ENCODE assay signal across 10 cellular contexts in the genomic region with DNA sequence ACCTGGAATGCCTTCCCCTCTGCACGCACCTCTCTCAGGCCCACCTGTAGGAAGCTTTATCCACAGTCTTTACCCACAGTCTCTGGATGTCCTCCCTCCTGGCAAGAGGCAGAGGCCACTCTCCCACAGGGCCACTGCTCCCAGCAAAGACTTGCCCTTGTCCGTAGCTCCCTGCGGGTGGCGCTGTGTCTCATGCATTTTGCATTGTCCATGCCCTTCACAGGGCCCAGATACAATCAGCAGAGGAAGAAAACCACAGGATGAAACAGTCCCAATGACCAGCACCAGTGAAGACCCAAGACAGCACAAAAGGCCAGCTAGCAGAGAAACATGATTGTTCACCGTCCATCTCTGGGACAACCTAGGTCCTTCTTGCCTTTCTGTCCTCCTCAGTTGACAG. TPM values are rescaled to one million over a fixed set of nuclear protein-coding genes. Genes with fewer than 3 reads are reported as not detected.
DNase-seq lines count a peak whose midpoint lies in the region; ATAC-seq, FAIRE-seq and TF ChIP-seq lines count a peak whose summit lies in the region.
"Had no signal": no experiment of that assay in that cellular context is flagged by ENCODE, and none has a peak within 500 bp of the region (broad histone marks: within the 10 kb centered on the region; RNA-seq: fewer than 3 reads in every experiment).

No MANE protein-coding gene starts in this region.

- TF ChIP-seq RAD21 in HCT116 (IDR thresholded peaks at IDR 0.05; ENCODE audit: low read depth), result peak; percentile 60

- dilution Hi-C loops in keratinocyte (cut with MboI; ENCODE audit: extremely low pct_ligation_motif_present, low sequenced_read_pairs), result no loop called here

- intact Hi-C loops in HCT116 (cut with micrococcal nuclease), result no loop called here

- H3K9ac ChIP-seq in HCT116 (ENCODE audit: low read length), result no peak overlapping the region
- no peak overlapping the region for H3K9ac ChIP-seq in keratinocyte (ENCODE audit: control insufficient read depth, extremely low read depth, insufficient read depth, low read length)

- CTCF ChIA-PET in HCT116 (lab: Charles Lee), result interaction anchor here (1.0 to 1.1 kb wide), 2 partner anchors 9 to 46 kb away, joined by 6 to 7 read pairs; no protein-coding TSS in a partner anchor

- DNase-seq in COR-L47 (lab: John Stamatoyannopoulos, UW) (peak; percentile 2), HCT116 (ENCODE audit: low read depth, low spot score) (peak; percentile 22), keratinocyte (ENCODE audit: low read depth, low spot score) (no peak)
- peak; percentile 22 to 43 for DNase-seq in activated CD4-positive, alpha-beta T cell treated with anti-CD3 and anti-CD28 coated beads, Interleukin-2, amount 50 U/mL, for 48 hours
- DNase-seq: activated CD8-positive, alpha-beta memory T cell treated with anti-CD3 and anti-CD28 coated beads, Interleukin-2, amount 10 ng/mL, durations not matched to agents 7 days and 5 days had no signal

- no TSS peak for BruUV-seq in HCT116 (replicated peaks; lab: Mats Ljungman, UMichigan)

- no peaks in the 10 kb centered on the region for H3K9me2 ChIP-seq in HCT116 (ENCODE audit: insufficient read depth)

- POLR2A ChIA-PET in HCT116 (lab: Charles Lee), result no interaction called here

- H3K4me3 ChIP-seq in HCT116 (replicated peaks in 1 of 2; ENCODE audit: low read depth in 1 of 2, low read length in 2 of 2) (no peak overlapping the region), keratinocyte (ENCODE audit: control insufficient read depth in 2 of 3, extremely low read depth in 1 of 3, insufficient read depth in 2 of 3, low read depth in 1 of 3, low read length in 3 of 3) (no peak overlapping the region)

- no peak overlapping the region for H2AFZ ChIP-seq in HCT116 (ENCODE audit: low read depth, low read length, poor library complexity, severe bottlenecking)
- H2AFZ ChIP-seq in keratinocyte (ENCODE audit: control insufficient read depth, low read length), result no peak overlapping the region

- H3K4me1 ChIP-seq in HCT116 (ENCODE audit: control insufficient read depth in 1 of 2, insufficient read depth in 2 of 2, low read length in 2 of 2), result no peaks in the 10 kb centered on the region
- peaks cover 13% of the 10 kb centered on the region for H3K4me1 ChIP-seq in keratinocyte (ENCODE audit: control insufficient read depth, extremely low read depth, insufficient read depth, low read length)

- no peaks in the 10 kb centered on the region for H3K36me3 ChIP-seq in HCT116 (ENCODE audit: control insufficient read depth in 1 of 2, insufficient read depth in 2 of 2, low read length in 2 of 2)
- H3K36me3 ChIP-seq in keratinocyte (ENCODE audit: control insufficient read depth in 2 of 2, extremely low read depth in 1 of 2, insufficient read depth in 2 of 2, low read length in 2 of 2), result no peaks in the 10 kb centered on the region

- no peaks in the 10 kb centered on the region for H3K27me3 ChIP-seq in HCT116 (ENCODE audit: insufficient read depth, low read length)
- H3K27me3 ChIP-seq in keratinocyte (ENCODE audit: control insufficient read depth, extremely low read depth, insufficient read depth, low read length), result peaks cover 14% of the 10 kb centered on the region

- no peaks in the 10 kb centered on the region for H3K9me3 ChIP-seq in HCT116 (ENCODE audit: control insufficient read depth in 1 of 2, insufficient read depth in 1 of 2, low read depth in 1 of 2, low read length in 2 of 2)
- H3K9me3 ChIP-seq in keratinocyte (ENCODE audit: control insufficient read depth, low read depth, low read length), result no peaks in the 10 kb centered on the region

- no peaks in the 10 kb centered on the region for H3K9me1 ChIP-seq in keratinocyte (ENCODE audit: control insufficient read depth, extremely low read depth, insufficient read depth, low read length)

- no peak overlapping the region for H3K27ac ChIP-seq in HCT116 (ENCODE audit: low read depth, low read length)
- no peak overlapping the region for H3K27ac ChIP-seq in keratinocyte (ENCODE audit: control insufficient read depth, insufficient read depth, low read length)

- RAD21 ChIA-PET in HCT116 (lab: Charles Lee; ENCODE audit: low non-redundant PET in 1 of 2, low total read pairs in 2 of 2, uncharacterized antibody in 2 of 2, unreplicated experiment in 2 of 2), result no interaction called here

- no peak overlapping the region for H3K4me2 ChIP-seq in HCT116 (ENCODE audit: low read length)
- H3K4me2 ChIP-seq in keratinocyte (ENCODE audit: control insufficient read depth, extremely low read depth, insufficient read depth, low read depth, low read length), result no peak overlapping the region

- ATAC-seq in HCT116 (peak; percentile 85), GM18511 (IDR thresholded peaks at IDR 0.05; ENCODE audit: unreplicated experiment) (no peak), HG03039 (IDR thresholded peaks at IDR 0.05; ENCODE audit: unreplicated experiment) (no peak), GM19467 (IDR thresholded peaks at IDR 0.05; ENCODE audit: unreplicated experiment) (no peak), HG02763 (IDR thresholded peaks at IDR 0.05; ENCODE audit: unreplicated experiment) (no peak)
- ATAC-seq: activated CD8-positive, alpha-beta memory T cell treated with anti-CD3 and anti-CD28 coated beads, Interleukin-2, amount 10 ng/mL, durations not matched to agents 7 days and 5 days; stimulated activated naive CD8-positive, alpha-beta T cell treated with anti-CD3 and anti-CD28 coated beads, Interleukin-15, amount 100 ng/mL, for 72 hours had no signal

- TF ChIP-seq CTCF in HCT116 (IDR thresholded peaks at IDR 0.05 in 2 of 3, conservative IDR thresholded peaks at IDR 0.05 in 1 of 3; ENCODE audit: borderline replicate concordance in 1 of 3, insufficient read depth in 1 of 3, low read depth in 2 of 3, low read length in 2 of 3) (peak; percentile 27 to 75 (median 64); a peak in 5 of 6 replicates), keratinocyte (optimal IDR thresholded peaks at IDR 0.05 in 1 of 3, IDR thresholded peaks at IDR 0.05 in 1 of 3, conservative IDR thresholded peaks at IDR 0.05 in 1 of 3; ENCODE audit: extremely low read depth in 1 of 3, insufficient read depth in 2 of 3, low read length in 3 of 3) (peak in 2 of 3 experiments; percentile 77 to 81)

- H3K79me2 ChIP-seq in HCT116 (ENCODE audit: insufficient read depth, low read length), result no peaks in the 10 kb centered on the region
- H3K79me2 ChIP-seq in keratinocyte (ENCODE audit: control insufficient read depth, insufficient read depth, low read length), result no peaks in the 10 kb centered on the region

- TF ChIP-seq POLR2A in HCT116 (IDR thresholded peaks at IDR 0.05; ENCODE audit: borderline replicate concordance, extremely low read depth, insufficient read depth, insufficient read length), result no peak

- H4K20me1 ChIP-seq in HCT116 (ENCODE audit: insufficient read depth), result no peaks in the 10 kb centered on the region
- H4K20me1 ChIP-seq in keratinocyte (ENCODE audit: control insufficient read depth, extremely low read depth, insufficient read depth, low read length), result no peaks in the 10 kb centered on the region

- peak; percentile 73 for FAIRE-seq in keratinocyte (lab: Jason Lieb, UNC)

TF ChIP-seq in HCT116, 20 proteins besides CTCF, POLR2A, EP300 and RAD21:
- TF ChIP-seq EGR1 (IDR thresholded peaks at IDR 0.05; ENCODE audit: low read depth) (no peak), EZH2 (IDR thresholded peaks at IDR 0.05) (no peak), ZNF274 (IDR thresholded peaks at IDR 0.05; ENCODE audit: low read depth, low read length) (no peak)
- TF ChIP-seq, protein P1, sequence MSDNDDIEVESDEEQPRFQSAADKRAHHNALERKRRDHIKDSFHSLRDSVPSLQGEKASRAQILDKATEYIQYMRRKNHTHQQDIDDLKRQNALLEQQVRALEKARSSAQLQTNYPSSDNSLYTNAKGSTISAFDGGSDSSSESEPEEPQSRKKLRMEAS (IDR thresholded peaks at IDR 0.05), result no peak

RNA-seq across cellular contexts. Expression of a gene that starts 2.1 kb away (rescaled TPM):
- total RNA-seq in HCT116 (2021; ENCODE audit: unreplicated experiment), result 0.12 TPM
- 0.01 and 0.05 TPM in 2 replicates for polyA plus RNA-seq in HCT116 (2012)
- 49.3 to 68.6 TPM (median 62.0 TPM) in 3 replicates for polyA plus RNA-seq in keratinocyte
- 97.7 TPM for polyA plus RNA-seq in keratinocyte (2011; ENCODE audit: low read depth)
- polyA plus RNA-seq in keratinocyte (2011; cell fraction: cytosol; rRNA removed), result 70.5 and 101 TPM in 2 replicates
- polyA plus RNA-seq in keratinocyte (2011; cell fraction: nucleus; rRNA removed), result 67.0 and 81.8 TPM in 2 replicates
- 67.1 and 77.2 TPM in 2 replicates for polyA plus RNA-seq in keratinocyte (2012; ENCODE audit: low replicate concordance)
- polyA minus RNA-seq in keratinocyte, result 32.7 to 73.3 TPM (median 46.2 TPM) in 3 replicates
- polyA minus RNA-seq in keratinocyte (2011; cell fraction: cytosol; rRNA and poly(A)+ RNA removed), result 46.2 TPM
- 14.7 and 25.8 TPM in 2 replicates for polyA minus RNA-seq in keratinocyte (2011; cell fraction: nucleus; rRNA and poly(A)+ RNA removed)
